10 cellular contexts compared by ENCODE assay signal in the genomic region with DNA sequence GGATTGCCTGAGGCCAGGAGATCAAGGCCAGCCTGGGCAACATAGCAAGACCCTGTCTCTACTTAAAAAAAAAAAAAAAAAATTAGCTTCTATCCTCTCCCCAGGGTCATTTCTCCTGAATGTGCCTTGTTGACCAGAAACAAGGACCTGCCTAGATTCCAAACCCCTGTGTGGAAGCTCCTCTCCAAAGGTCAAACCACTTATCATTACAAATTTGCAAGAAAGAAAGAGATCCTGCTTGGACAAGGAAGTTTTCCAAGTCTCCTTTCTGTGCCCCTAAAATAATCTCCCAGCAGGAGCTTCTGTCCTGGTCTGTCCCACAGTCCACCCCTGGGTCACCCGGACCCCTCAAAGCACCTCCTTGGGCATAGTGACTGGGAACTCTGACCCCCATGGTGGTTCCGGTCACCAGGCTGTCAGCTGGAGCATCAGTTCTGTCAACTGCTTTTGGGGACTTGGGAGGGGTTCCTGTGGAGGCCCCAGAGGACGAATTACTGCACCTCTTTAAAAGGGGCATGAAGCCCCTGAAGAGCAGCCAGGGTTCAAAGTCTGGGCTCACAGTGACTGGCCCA. TPM values are rescaled to one million over a fixed set of nuclear protein-coding genes. Genes with fewer than 3 reads are reported as not detected.
DNase-seq lines count a peak whose midpoint lies in the region; ATAC-seq and TF ChIP-seq lines count a peak whose summit lies in the region.
"Had no signal": no experiment of that assay in that cellular context is flagged by ENCODE, and none has a peak within 500 bp of the region (broad histone marks: within the 10 kb centered on the region; RNA-seq: fewer than 3 reads in every experiment).

No MANE protein-coding gene starts in this region.

- peaks cover 100% of the 10 kb centered on the region for H3K4me1 ChIP-seq in left ventricle myocardium inferior
- peaks cover 5 to 7% of the 10 kb centered on the region in 2 donors for H3K4me1 ChIP-seq in aorta (ENCODE audit: control insufficient read depth in 1 of 2, insufficient read depth in 2 of 2, low read length in 2 of 2)

- H3K4me3 ChIP-seq in left ventricle myocardium inferior: no peak overlapping the region
- no peak overlapping the region for H3K4me3 ChIP-seq in aorta (ENCODE audit: low read length in 2 of 2)

- H3K9me3 Mint-ChIP-seq in dendritic cell treated with granulocyte-macrophage colony-stimulating factor and Interleukin-4, amounts not matched to agents 40 ng/mL and 50 ng/mL, for 4 days: no peaks in the 10 kb centered on the region
- no peaks in the 10 kb centered on the region for H3K9me3 Mint-ChIP-seq in nephron

- H3K27ac Mint-ChIP-seq in dendritic cell treated with granulocyte-macrophage colony-stimulating factor and Interleukin-4, amounts not matched to agents 40 ng/mL and 50 ng/mL, for 4 days: peak overlapping the region; percentile 65
- H3K27ac Mint-ChIP-seq in nephron: peak overlapping the region; percentile 84 to 91 (median 85)
- H3K27ac Mint-ChIP-seq: activated CD4-positive, alpha-beta T cell treated with anti-CD3 and anti-CD28 coated beads for 36 hours had no signal

- no peaks in the 10 kb centered on the region for H3K27me3 ChIP-seq in left ventricle myocardium inferior (ENCODE audit: low read depth)
- H3K27me3 ChIP-seq in aorta (ENCODE audit: control insufficient read depth in 1 of 2, insufficient read depth in 2 of 2, low read length in 1 of 2): no peaks in the 10 kb centered on the region

- intact Hi-C loops in left ventricle myocardium inferior (cut with micrococcal nuclease) (no loop called here), cardiac septum (cut with DNase I) (no loop called here), aorta (cut with DNase I) (loop anchor here (2.0 to 5.0 kb wide), 2 partner anchors 14 to 37 kb away; partner anchors contain the start of gene ACTN1 (in 1 of the 2))
- intact Hi-C loops in dendritic cell treated with granulocyte-macrophage colony-stimulating factor and Interleukin-4, amounts not matched to agents 40 ng/mL and 50 ng/mL, for 4 days (cut with micrococcal nuclease): no loop called here

- DNase-seq in left ventricle myocardium inferior (no peak), cardiac septum (ENCODE audit: low spot score) (no peak), aorta (no peak), NCI-H446 treated with DMSO at 0.1 percent for 48 hours (lab: John Stamatoyannopoulos, UW) (no peak), activated T-cell treated with anti-CD3 and anti-CD28 coated beads for 4 hours (no peak), SHP77 (lab: John Stamatoyannopoulos, UW) (no peak)
- DNase-seq: activated CD4-positive, alpha-beta T cell treated with anti-CD3 and anti-CD28 coated beads for 36 hours; activated naive CD4-positive, alpha-beta T cell had no signal

- no peak overlapping the region for H3K4me3 Mint-ChIP-seq in dendritic cell treated with granulocyte-macrophage colony-stimulating factor and Interleukin-4, amounts not matched to agents 40 ng/mL and 50 ng/mL, for 4 days
- no peak overlapping the region for H3K4me3 Mint-ChIP-seq in nephron
- H3K4me3 Mint-ChIP-seq: activated CD4-positive, alpha-beta T cell treated with anti-CD3 and anti-CD28 coated beads for 36 hours had no signal

- no peaks in the 10 kb centered on the region for H3K27me3 Mint-ChIP-seq in dendritic cell treated with granulocyte-macrophage colony-stimulating factor and Interleukin-4, amounts not matched to agents 40 ng/mL and 50 ng/mL, for 4 days
- no peaks in the 10 kb centered on the region for H3K27me3 Mint-ChIP-seq in nephron (ENCODE audit: low read depth)
- H3K27me3 Mint-ChIP-seq: activated CD4-positive, alpha-beta T cell treated with anti-CD3 and anti-CD28 coated beads for 36 hours had no signal

- H3K9me3 ChIP-seq in left ventricle myocardium inferior (replicated peaks): no peaks in the 10 kb centered on the region
- H3K9me3 ChIP-seq in aorta (ENCODE audit: control insufficient read depth, low read length): no peaks in the 10 kb centered on the region

- 39 to 45% methylated on average over 3 of the region's 3 CpGs for WGBS in aorta, 2 donors

- peaks cover 92% of the 10 kb centered on the region for H3K4me1 Mint-ChIP-seq in dendritic cell treated with granulocyte-macrophage colony-stimulating factor and Interleukin-4, amounts not matched to agents 40 ng/mL and 50 ng/mL, for 4 days (ENCODE audit: low read depth)
- peaks cover 94% of the 10 kb centered on the region for H3K4me1 Mint-ChIP-seq in nephron

- TF ChIP-seq CTCF in left ventricle myocardium inferior (IDR thresholded peaks at IDR 0.05; ENCODE audit: borderline replicate concordance) (no peak), nephron (IDR thresholded peaks at IDR 0.05; ENCODE audit: unreplicated experiment in 3 of 3) (no peak)

- H3K36me3 ChIP-seq in left ventricle myocardium inferior: no peaks in the 10 kb centered on the region
- H3K36me3 ChIP-seq in aorta (ENCODE audit: control insufficient read depth in 1 of 2, insufficient read depth in 2 of 2, low read length in 1 of 2): no peaks in the 10 kb centered on the region

- H3K27ac ChIP-seq in left ventricle myocardium inferior (replicated peaks): peak overlapping the region; percentile 87
- peak overlapping the region; percentile 94 to 95 for H3K27ac ChIP-seq in aorta (ENCODE audit: low read depth in 1 of 2, low read length in 2 of 2)

- H3K36me3 Mint-ChIP-seq in dendritic cell treated with granulocyte-macrophage colony-stimulating factor and Interleukin-4, amounts not matched to agents 40 ng/mL and 50 ng/mL, for 4 days (ENCODE audit: low read depth): peaks cover 24% of the 10 kb centered on the region
- H3K36me3 Mint-ChIP-seq in nephron (ENCODE audit: low read depth): no peaks in the 10 kb centered on the region

- ATAC-seq in aorta (ENCODE audit: low FRiP score): no peak
- ATAC-seq: activated CD4-positive, alpha-beta T cell treated with anti-CD3 and anti-CD28 coated beads for 36 hours had no signal

RNA-seq across cellular contexts. Expression of gene ACTN1, which starts 38.4 kb away (rescaled TPM):
- total RNA-seq in left ventricle myocardium inferior (75.4 TPM), cardiac septum (346 TPM), aorta (1,000 to 10,000 TPM in 1 of 2 donors, 100 to 1,000 TPM in 1; 883 to 1,590 TPM)
- 100 to 1,000 TPM in 1 of 2 donors, 10 to 100 TPM in 1; 82.0 to 378 TPM for polyA plus RNA-seq in aorta

Comparison
In these comparisons a context has a peak if more than half of its experiments do, and no peak if none do; other contexts are left out.
1. intact Hi-C loops: an anchor here in aorta (2.0 to 5.0 kb wide); none called in left ventricle myocardium inferior, cardiac septum and dendritic cell treated with granulocyte-macrophage colony-stimulating factor and Interleukin-4, amounts not matched to agents 40 ng/mL and 50 ng/mL, for 4 days.